1 cellular context compared by ENCODE assay signal in the genomic region with DNA sequence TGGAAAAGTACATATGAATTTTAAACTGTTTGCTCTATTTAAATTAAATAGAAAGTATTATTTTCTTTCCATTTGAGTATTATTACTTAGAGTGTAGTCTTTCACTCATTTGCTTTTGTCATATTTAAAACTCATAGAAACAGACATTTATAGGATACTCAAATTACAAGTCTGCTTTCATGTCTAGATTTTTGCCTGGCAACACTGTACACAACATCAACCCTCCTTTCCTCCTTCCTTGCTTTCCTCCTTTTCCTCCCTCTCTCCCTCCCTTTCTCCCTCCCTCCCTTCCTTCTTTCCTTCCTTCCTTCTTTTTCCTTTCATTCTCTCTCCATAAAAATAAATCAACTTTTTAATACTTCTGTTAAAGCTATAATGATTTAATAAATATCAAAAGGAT.
TF ChIP-seq lines count a peak whose summit lies in the region.

No MANE protein-coding gene starts in this region.

TF ChIP-seq in SK-N-SH, 30 proteins besides CTCF, POLR2A, EP300 and RAD21 (continued from another document):
- TF ChIP-seq FOXJ3 (CRISPR knock-in tag; IDR thresholded peaks at IDR 0.05) (no peak), TAF1 (IDR thresholded peaks at IDR 0.05; ENCODE audit: borderline replicate concordance, low read depth, low read length) (no peak), TCF12 (IDR thresholded peaks at IDR 0.05) (no peak), GATA2 (CRISPR knock-in tag; IDR thresholded peaks at IDR 0.05) (no peak), GABPA (IDR thresholded peaks at IDR 0.05; ENCODE audit: low read depth) (no peak), NRF1 (IDR thresholded peaks at IDR 0.05; ENCODE audit: low read depth, low read length) (no peak), CHD2 (IDR thresholded peaks at IDR 0.05; ENCODE audit: low read length, partially characterized antibody) (no peak), EZH2phosphoT487 (IDR thresholded peaks at IDR 0.05; ENCODE audit: borderline replicate concordance, low read depth) (no peak), SMC3 (IDR thresholded peaks at IDR 0.05; ENCODE audit: low read depth, low read length) (no peak), FOXM1 (IDR thresholded peaks at IDR 0.05; ENCODE audit: low read depth) (no peak), TEAD4 (IDR thresholded peaks at IDR 0.05; ENCODE audit: borderline replicate concordance, insufficient read depth) (no peak)
